16 cellular contexts compared by ENCODE assay signal in the genomic region with DNA sequence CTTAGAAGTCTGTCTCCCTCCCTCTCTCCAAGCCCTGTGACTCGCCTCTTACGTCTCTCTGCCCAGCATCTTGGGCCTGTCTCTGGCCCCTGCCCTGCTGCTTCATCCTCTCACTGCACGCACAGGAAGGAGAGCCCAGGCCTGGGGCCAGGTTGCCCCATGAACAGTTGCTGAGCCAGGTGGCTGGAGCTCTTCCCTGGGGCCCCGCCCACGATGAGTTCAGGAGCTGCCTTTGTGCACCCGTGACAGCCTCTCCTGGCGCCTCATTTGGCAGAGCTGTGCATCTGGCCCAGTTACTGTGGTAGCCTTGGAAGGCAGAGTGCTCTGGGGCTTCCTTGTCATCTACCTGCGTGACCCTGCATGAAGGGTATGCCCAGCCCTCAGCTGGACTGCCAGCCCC. TPM values are rescaled to one million over a fixed set of nuclear protein-coding genes. Genes with fewer than 3 reads are reported as not detected.
DNase-seq lines count a peak whose midpoint lies in the region; TF ChIP-seq lines count a peak whose summit lies in the region.
"Had no signal": no experiment of that assay in that cellular context is flagged by ENCODE, and none has a peak within 500 bp of the region (broad histone marks: within the 10 kb centered on the region; RNA-seq: fewer than 3 reads in every experiment).

No MANE protein-coding gene starts in this region.

- POLR2A ChIA-PET in HEK293T (lab: Yijun Ruan, JAX): no interaction called here

- H3K36me3 Mint-ChIP-seq in glutamatergic neuron (ENCODE audit: unreplicated experiment): no peaks in the 10 kb centered on the region
- H3K36me3 Mint-ChIP-seq: naive thymus-derived CD8-positive, alpha-beta T cell had no signal

- DNase-seq in SHP77 (lab: John Stamatoyannopoulos, UW) (peak; percentile 22 to 42), SHP77 treated with DMSO at 0.1 percent for 48 hours (lab: John Stamatoyannopoulos, UW) (no peak), NCI-H774 (lab: John Stamatoyannopoulos, UW) (peak; percentile 5), glutamatergic neuron (peak; percentile 56), HEK293T (ENCODE audit: extremely low spot score) (no peak), MV-4-11 (lab: John Stamatoyannopoulos, UW) (no peak), SIG-M5 treated with dmso at 0.1 percent for 504 hours (lab: John Stamatoyannopoulos, UW; ENCODE audit: unreplicated experiment) (no peak)
- DNase-seq in stimulated activated CD4-positive, alpha-beta T cell treated with anti-CD3 and anti-CD28 coated beads, Interleukin-15, amount 100 ng/mL, for 24 hours: no peak
- DNase-seq: activated naive CD4-positive, alpha-beta T cell treated with anti-CD3 and anti-CD28 coated beads for 36 hours; Calu3; effector CD4-positive, alpha-beta T cell; NCI-H187; PC-9; stimulated activated CD8-positive, alpha-beta memory T cell treated with anti-CD3 and anti-CD28 coated beads, Interleukin-4, amount 100 ng/mL, for 48 hours had no signal

- H3K4me3 Mint-ChIP-seq in glutamatergic neuron (ENCODE audit: unreplicated experiment): peak overlapping the region; percentile 30
- H3K4me3 Mint-ChIP-seq: activated naive CD4-positive, alpha-beta T cell treated with anti-CD3 and anti-CD28 coated beads for 36 hours; naive thymus-derived CD8-positive, alpha-beta T cell had no signal

- CTCF ChIA-PET in HEK293T (lab: Yijun Ruan, JAX): no interaction called here

- peaks cover 24% of the 10 kb centered on the region for H3K27me3 Mint-ChIP-seq in glutamatergic neuron (ENCODE audit: unreplicated experiment)

- H3K9me3 Mint-ChIP-seq in glutamatergic neuron (ENCODE audit: unreplicated experiment): peaks cover 5% of the 10 kb centered on the region
- H3K9me3 Mint-ChIP-seq: activated naive CD4-positive, alpha-beta T cell treated with anti-CD3 and anti-CD28 coated beads for 36 hours had no signal

- no peak for TF ChIP-seq CTCF in glutamatergic neuron (IDR thresholded peaks at IDR 0.05; ENCODE audit: partially characterized antibody, unreplicated experiment)

- H3K4me1 Mint-ChIP-seq in glutamatergic neuron (ENCODE audit: low read depth, unreplicated experiment): peaks cover 26% of the 10 kb centered on the region

- H3K27ac Mint-ChIP-seq in glutamatergic neuron (ENCODE audit: unreplicated experiment): peak overlapping the region; percentile 38
- H3K27ac Mint-ChIP-seq: activated naive CD4-positive, alpha-beta T cell treated with anti-CD3 and anti-CD28 coated beads for 36 hours; naive thymus-derived CD8-positive, alpha-beta T cell had no signal

TF ChIP-seq in HEK293T, 16 proteins besides CTCF, POLR2A, EP300 and RAD21:
- TF ChIP-seq FOXK2 (IDR thresholded peaks at IDR 0.05) (no peak), FOXM1 (IDR thresholded peaks at IDR 0.05; ENCODE audit: borderline replicate concordance) (no peak), CTBP1 (IDR thresholded peaks at IDR 0.05; ENCODE audit: borderline replicate concordance) (no peak), ELF4 (IDR thresholded peaks at IDR 0.05) (no peak), NFRKB (IDR thresholded peaks at IDR 0.05) (no peak), ZNF384 (IDR thresholded peaks at IDR 0.05) (no peak), BHLHE40 (IDR thresholded peaks at IDR 0.05; ENCODE audit: borderline replicate concordance) (no peak), LEF1 (IDR thresholded peaks at IDR 0.05; ENCODE audit: borderline replicate concordance) (no peak), L3MBTL2 (conservative IDR thresholded peaks at IDR 0.05) (no peak), SP1 (IDR thresholded peaks at IDR 0.05) (no peak), HDGF (IDR thresholded peaks at IDR 0.05; ENCODE audit: borderline replicate concordance) (no peak)
- TF ChIP-seq, protein P1, sequence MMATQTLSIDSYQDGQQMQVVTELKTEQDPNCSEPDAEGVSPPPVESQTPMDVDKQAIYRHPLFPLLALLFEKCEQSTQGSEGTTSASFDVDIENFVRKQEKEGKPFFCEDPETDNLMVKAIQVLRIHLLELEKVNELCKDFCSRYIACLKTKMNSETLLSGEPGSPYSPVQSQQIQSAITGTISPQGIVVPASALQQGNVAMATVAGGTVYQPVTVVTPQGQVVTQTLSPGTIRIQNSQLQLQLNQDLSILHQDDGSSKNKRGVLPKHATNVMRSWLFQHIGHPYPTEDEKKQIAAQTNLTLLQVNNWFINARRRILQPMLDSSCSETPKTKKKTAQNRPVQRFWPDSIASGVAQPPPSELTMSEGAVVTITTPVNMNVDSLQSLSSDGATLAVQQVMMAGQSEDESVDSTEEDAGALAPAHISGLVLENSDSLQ (IDR thresholded peaks at IDR 0.05): no peak

RNA-seq across cellular contexts. Expression of a gene that starts 44.5 kb away (rescaled TPM):
- not detected for total RNA-seq in glutamatergic neuron (ENCODE audit: unreplicated experiment)
- total RNA-seq: activated naive CD4-positive, alpha-beta T cell treated with anti-CD3 and anti-CD28 coated beads for 36 hours had no signal

RNA-seq across cellular contexts. Expression of a gene that starts 48.2 kb away (rescaled TPM):
- total RNA-seq in glutamatergic neuron (ENCODE audit: unreplicated experiment): 28.0 TPM
- total RNA-seq: activated naive CD4-positive, alpha-beta T cell treated with anti-CD3 and anti-CD28 coated beads for 36 hours; Calu3; lower lobe of right lung; naive thymus-derived CD8-positive, alpha-beta T cell; PC-9 had no signal

Comparison
In these comparisons a context has a peak if more than half of its experiments do, and no peak if none do; other contexts are left out.
1. DNase-seq: peak in SHP77 (2 of 2), NCI-H774 (single experiment) and glutamatergic neuron (single experiment); none in SHP77 treated with DMSO at 0.1 percent for 48 hours (single experiment), stimulated activated CD4-positive, alpha-beta T cell treated with anti-CD3 and anti-CD28 coated beads, Interleukin-15, amount 100 ng/mL, for 24 hours (single experiment), HEK293T (single experiment), MV-4-11 (single experiment) and SIG-M5 treated with dmso at 0.1 percent for 504 hours (single experiment).